12 cellular contexts compared by ENCODE assay signal in the genomic region with DNA sequence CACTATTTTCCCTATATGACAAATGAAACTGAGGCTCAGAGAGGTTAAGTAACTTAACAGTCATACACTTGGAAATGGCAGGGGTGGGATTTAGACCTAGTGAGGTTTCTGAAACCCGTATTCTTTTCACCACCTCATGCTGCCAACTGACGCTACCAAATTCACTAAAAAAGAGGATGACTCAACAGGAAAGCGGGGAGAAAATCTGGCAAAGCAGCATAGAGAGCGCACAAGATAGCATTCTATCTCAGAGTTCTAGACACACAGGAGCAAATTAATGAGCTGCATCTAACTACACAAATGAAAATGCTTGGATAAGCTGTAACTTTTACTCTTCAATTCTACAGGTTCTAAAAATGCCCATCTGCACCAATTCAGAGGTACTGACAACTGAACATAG.
DNase-seq lines count a peak whose midpoint lies in the region; ATAC-seq and TF ChIP-seq lines count a peak whose summit lies in the region.
"Had no signal": no experiment of that assay in that cellular context is flagged by ENCODE, and none has a peak within 500 bp of the region (broad histone marks: within the 10 kb centered on the region; RNA-seq: fewer than 3 reads in every experiment).

No MANE protein-coding gene starts in this region.

- H3K36me3 Mint-ChIP-seq in WTC11 = no peaks in the 10 kb centered on the region
- H3K36me3 Mint-ChIP-seq in effector memory CD8-positive, alpha-beta T cell (ENCODE audit: insufficient read depth) = peaks cover 12% of the 10 kb centered on the region

- no peaks in the 10 kb centered on the region for H3K9me3 Mint-ChIP-seq in WTC11
- no peaks in the 10 kb centered on the region for H3K9me3 Mint-ChIP-seq in effector memory CD8-positive, alpha-beta T cell
- H3K9me3 Mint-ChIP-seq: activated CD4-positive, alpha-beta T cell treated with anti-CD3 and anti-CD28 coated beads, Interleukin-2, amount 10 ng/mL, durations not matched to agents 7 days and 5 days had no signal

- H3K4me3 ChIP-seq in gastrocnemius medialis (peak overlapping the region in 1 of 4 donors; percentile 10), WERI-Rb-1 (ENCODE audit: low read depth, low read length) (no peak overlapping the region)

- DNase-seq in G401 (ENCODE audit: low spot score) (peak; percentile 24), WTC11 (ENCODE audit: low spot score) (no peak), foreskin keratinocyte (peak in 1 of 2 donors; percentile 67), gastrocnemius medialis (no peak), DMS114 treated with DMSO at 0.1 percent for 48 hours (lab: John Stamatoyannopoulos, UW; ENCODE audit: unreplicated experiment) (no peak), DMS79 (lab: John Stamatoyannopoulos, UW) (no peak), WERI-Rb-1 (no peak)
- no peak for DNase-seq in effector memory CD8-positive, alpha-beta T cell
- DNase-seq: activated CD4-positive, alpha-beta T cell treated with anti-CD3 and anti-CD28 coated beads, Interleukin-2, amount 10 ng/mL, durations not matched to agents 7 days and 5 days; activated gamma-delta T cell treated with Interleukin-2 at 50 U/mL for 16 hours; effector CD4-positive, alpha-beta T cell; RPMI8226 had no signal

- POLR2A ChIA-PET in WTC11 (lab: Charles Lee) = no interaction called here

- peaks cover 49% of the 10 kb centered on the region for H3K4me1 Mint-ChIP-seq in WTC11
- H3K4me1 Mint-ChIP-seq in effector memory CD8-positive, alpha-beta T cell (ENCODE audit: low read depth in 2 of 2) = peaks cover 0 to 4% of the 10 kb centered on the region in 2 donors
- H3K4me1 Mint-ChIP-seq: activated CD4-positive, alpha-beta T cell treated with anti-CD3 and anti-CD28 coated beads, Interleukin-2, amount 10 ng/mL, durations not matched to agents 7 days and 5 days had no signal

- H3K4me1 ChIP-seq in foreskin keratinocyte (peaks cover 41% of the 10 kb centered on the region), gastrocnemius medialis (peaks cover 69 to 87% of the 10 kb centered on the region in 2 donors)

- H3K27ac Mint-ChIP-seq in WTC11 = peak overlapping the region; percentile 17; the same call in 1 of the 2 replicates
- H3K27ac Mint-ChIP-seq in effector memory CD8-positive, alpha-beta T cell = no peak overlapping the region
- H3K27ac Mint-ChIP-seq: activated CD4-positive, alpha-beta T cell treated with anti-CD3 and anti-CD28 coated beads, Interleukin-2, amount 10 ng/mL, durations not matched to agents 7 days and 5 days had no signal

- CTCF ChIA-PET in WTC11 (lab: Charles Lee) = interaction anchor here (0.8 kb wide), 1 partner anchor 173 kb away, joined by 3 read pairs; no protein-coding TSS in a partner anchor

- H3K27me3 ChIP-seq in foreskin keratinocyte = no peaks in the 10 kb centered on the region
- no peaks in the 10 kb centered on the region for H3K27me3 ChIP-seq in gastrocnemius medialis
- H3K27me3 ChIP-seq in WERI-Rb-1 (ENCODE audit: insufficient read depth, low read depth, severe bottlenecking) = no peaks in the 10 kb centered on the region

- H3K27me3 Mint-ChIP-seq in WTC11 (ENCODE audit: low read depth) = no peaks in the 10 kb centered on the region
- peaks cover 48 to 55% of the 10 kb centered on the region in 2 donors for H3K27me3 Mint-ChIP-seq in effector memory CD8-positive, alpha-beta T cell
- H3K27me3 Mint-ChIP-seq: activated CD4-positive, alpha-beta T cell treated with anti-CD3 and anti-CD28 coated beads, Interleukin-2, amount 10 ng/mL, durations not matched to agents 7 days and 5 days had no signal

- H3K9me3 ChIP-seq in gastrocnemius medialis (no peaks in the 10 kb centered on the region), WERI-Rb-1 (ENCODE audit: severe bottlenecking) (no peaks in the 10 kb centered on the region)

- H3K36me3 ChIP-seq in gastrocnemius medialis = no peaks in the 10 kb centered on the region
- no peaks in the 10 kb centered on the region for H3K36me3 ChIP-seq in WERI-Rb-1

- no peak for TF ChIP-seq CTCF in WTC11 (IDR thresholded peaks at IDR 0.05)
- TF ChIP-seq CTCF in foreskin keratinocyte (conservative IDR thresholded peaks at IDR 0.05) = no peak
- no peak for TF ChIP-seq CTCF in gastrocnemius medialis (IDR thresholded peaks at IDR 0.05 in 4 of 5, conservative IDR thresholded peaks at IDR 0.05 in 1 of 5)
- TF ChIP-seq CTCF in WERI-Rb-1 (IDR thresholded peaks at IDR 0.05; ENCODE audit: low read depth, low read length) = no peak

- in situ Hi-C loops in G401 (cut with HindIII; ENCODE audit: low sequenced_read_pairs) (no loop called here), gastrocnemius medialis (cut with MboI; ENCODE audit: low sequenced_read_pairs in 4 of 4) (no loop called here)

- peak overlapping the region; percentile 47 for H3K27ac ChIP-seq in foreskin keratinocyte
- peak overlapping the region in 3 of 4 donors; percentile 79 to 88 (median 86) for H3K27ac ChIP-seq in gastrocnemius medialis
- no peak overlapping the region for H3K27ac ChIP-seq in WERI-Rb-1

- TF ChIP-seq POLR2A in gastrocnemius medialis (IDR thresholded peaks at IDR 0.05) = no peak

- intact Hi-C loops in gastrocnemius medialis (cut with DNase I; ENCODE audit: low total_unique reads) = no loop called here

- no peak for ATAC-seq in WTC11
- ATAC-seq in foreskin keratinocyte = peak; percentile 42
- peak; percentile 15 to 18 for ATAC-seq in gastrocnemius medialis
- ATAC-seq in effector memory CD8-positive, alpha-beta T cell (replicated peaks) = no peak

- H3K4me3 Mint-ChIP-seq in WTC11 = no peak overlapping the region
- no peak overlapping the region for H3K4me3 Mint-ChIP-seq in effector memory CD8-positive, alpha-beta T cell
- H3K4me3 Mint-ChIP-seq: activated CD4-positive, alpha-beta T cell treated with anti-CD3 and anti-CD28 coated beads, Interleukin-2, amount 10 ng/mL, durations not matched to agents 7 days and 5 days had no signal

TF ChIP-seq in WTC11, 78 proteins besides CTCF, POLR2A, EP300 and RAD21:
- TF ChIP-seq PRRX2 (CRISPR knock-in tag; IDR thresholded peaks at IDR 0.05) (no peak), NFE2L1 (CRISPR knock-in tag; IDR thresholded peaks at IDR 0.05) (no peak), ATF1 (CRISPR knock-in tag; IDR thresholded peaks at IDR 0.05) (no peak), ZNF416 (CRISPR knock-in tag; IDR thresholded peaks at IDR 0.05) (no peak)

Comparison
In these comparisons a context has a peak if more than half of its experiments do, and no peak if none do; other contexts are left out.
1. ATAC-seq: peak in foreskin keratinocyte (single experiment) and gastrocnemius medialis (2 of 2); none in WTC11 (single experiment) and effector memory CD8-positive, alpha-beta T cell (single experiment).